ENCODE assay signal across 30 cellular contexts in genomic region chr16:87037012-87037411, GRCh38.
"Had no signal": no experiment of that assay in that cellular context is flagged by ENCODE, and none has a peak within 500 bp of the region (broad histone marks: within the 10 kb centered on the region; RNA-seq: fewer than 3 reads in every experiment).

No MANE protein-coding gene starts in this region.

- H3K27me3 ChIP-seq: brain microvascular endothelial cell had no signal

- H3K4me1 ChIP-seq: esophagus squamous epithelium, gastroesophageal sphincter had no signal

- H3K4me3 ChIP-seq: esophagus squamous epithelium, gastroesophageal sphincter had no signal

- H3K27ac ChIP-seq: brain microvascular endothelial cell, epithelial cell of prostate, esophagus squamous epithelium, gastroesophageal sphincter, WERI-Rb-1 had no signal

- H3K9me3 ChIP-seq: esophagus squamous epithelium, gastroesophageal sphincter had no signal

- H3K36me3 ChIP-seq: brain microvascular endothelial cell, esophagus squamous epithelium, gastroesophageal sphincter, WERI-Rb-1 had no signal

- DNase-seq: activated B cell treated with CpG ODN at 0.5 μM for 24 hours; activated CD4-positive, alpha-beta T cell treated with anti-CD3 and anti-CD28 coated beads for 48 hours; activated CD4-positive, alpha-beta T cell treated with anti-CD3 and anti-CD28 coated beads, Interleukin-2, amount 50 U/mL, for 1 hour; activated CD4-positive, alpha-beta T cell treated with anti-CD3 and anti-CD28 coated beads, Interleukin-2, amount 50 U/mL, for 48 hours; activated CD8-positive, alpha-beta memory T cell treated with anti-CD3 and anti-CD28 coated beads for 24 hours; activated CD8-positive, alpha-beta T cell treated with anti-CD3 and anti-CD28 coated beads for 36 hours; activated gamma-delta T cell; activated naive CD4-positive, alpha-beta T cell treated with anti-CD3 and anti-CD28 coated beads, Interleukin-2, amount 50 U/mL, for 16 hours; activated naive CD4-positive, alpha-beta T cell treated with Interleukin-2 at 50 U/mL for 16 hours; activated T-cell treated with anti-CD3 and anti-CD28 coated beads, Interleukin-2, amount 50 U/mL, for 4 hours; amniotic stem cell; anterior cingulate cortex; brain microvascular endothelial cell; caudate nucleus; effector CD8-positive, alpha-beta T cell; esophagus squamous epithelium; foreskin melanocyte; T-helper 1 cell; T-helper 17 cell; T1000; WERI-Rb-1 had no signal

- ATAC-seq: activated CD4-positive, CD25-positive, alpha-beta regulatory T cell treated with anti-CD3 and anti-CD28 coated beads, Interleukin-2, amount 50 U/mL, for 24 hours; activated CD8-positive, alpha-beta T cell treated with anti-CD3 and anti-CD28 coated beads for 36 hours; activated T-cell treated with anti-CD3 and anti-CD28 coated beads, Interleukin-2, amount 50 U/mL, for 4 hours; activated T-helper 17 cell treated with anti-CD3 and anti-CD28 coated beads, Interleukin-2, amount 50 U/mL, for 72 hours; gastroesophageal sphincter; T-helper 17 cell had no signal

- FAIRE-seq: astrocyte, bronchial epithelial cell, colon, endometrium, endothelial cell of umbilical vein had no signal
